2 cellular contexts compared by ENCODE assay signal in genomic region chr17:34242553-34242952, GRCh38.
TF ChIP-seq lines count a peak whose summit lies in the region.

No MANE protein-coding gene starts in this region.

TF ChIP-seq in liver, 16 proteins besides CTCF, POLR2A, EP300 and RAD21:
- TF ChIP-seq EGR1 (IDR thresholded peaks at IDR 0.05; ENCODE audit: low read depth in 2 of 2) (no peak), YY1 (IDR thresholded peaks at IDR 0.05) (no peak), HNF4G (IDR thresholded peaks at IDR 0.05) (no peak), ZBTB33 (IDR thresholded peaks at IDR 0.05) (no peak), SP1 (IDR thresholded peaks at IDR 0.05) (no peak), MAX (IDR thresholded peaks at IDR 0.05) (no peak), GABPA (IDR thresholded peaks at IDR 0.05 in 1 of 2, conservative IDR thresholded peaks at IDR 0.05 in 1 of 2) (no peak), FOXA2 (IDR thresholded peaks at IDR 0.05) (no peak), JUND (IDR thresholded peaks at IDR 0.05) (no peak), TAF1 (conservative IDR thresholded peaks at IDR 0.05) (no peak), HNF4A (conservative IDR thresholded peaks at IDR 0.05) (no peak), FOXA1 (IDR thresholded peaks at IDR 0.05) (no peak)
- TF ChIP-seq, protein P1, sequence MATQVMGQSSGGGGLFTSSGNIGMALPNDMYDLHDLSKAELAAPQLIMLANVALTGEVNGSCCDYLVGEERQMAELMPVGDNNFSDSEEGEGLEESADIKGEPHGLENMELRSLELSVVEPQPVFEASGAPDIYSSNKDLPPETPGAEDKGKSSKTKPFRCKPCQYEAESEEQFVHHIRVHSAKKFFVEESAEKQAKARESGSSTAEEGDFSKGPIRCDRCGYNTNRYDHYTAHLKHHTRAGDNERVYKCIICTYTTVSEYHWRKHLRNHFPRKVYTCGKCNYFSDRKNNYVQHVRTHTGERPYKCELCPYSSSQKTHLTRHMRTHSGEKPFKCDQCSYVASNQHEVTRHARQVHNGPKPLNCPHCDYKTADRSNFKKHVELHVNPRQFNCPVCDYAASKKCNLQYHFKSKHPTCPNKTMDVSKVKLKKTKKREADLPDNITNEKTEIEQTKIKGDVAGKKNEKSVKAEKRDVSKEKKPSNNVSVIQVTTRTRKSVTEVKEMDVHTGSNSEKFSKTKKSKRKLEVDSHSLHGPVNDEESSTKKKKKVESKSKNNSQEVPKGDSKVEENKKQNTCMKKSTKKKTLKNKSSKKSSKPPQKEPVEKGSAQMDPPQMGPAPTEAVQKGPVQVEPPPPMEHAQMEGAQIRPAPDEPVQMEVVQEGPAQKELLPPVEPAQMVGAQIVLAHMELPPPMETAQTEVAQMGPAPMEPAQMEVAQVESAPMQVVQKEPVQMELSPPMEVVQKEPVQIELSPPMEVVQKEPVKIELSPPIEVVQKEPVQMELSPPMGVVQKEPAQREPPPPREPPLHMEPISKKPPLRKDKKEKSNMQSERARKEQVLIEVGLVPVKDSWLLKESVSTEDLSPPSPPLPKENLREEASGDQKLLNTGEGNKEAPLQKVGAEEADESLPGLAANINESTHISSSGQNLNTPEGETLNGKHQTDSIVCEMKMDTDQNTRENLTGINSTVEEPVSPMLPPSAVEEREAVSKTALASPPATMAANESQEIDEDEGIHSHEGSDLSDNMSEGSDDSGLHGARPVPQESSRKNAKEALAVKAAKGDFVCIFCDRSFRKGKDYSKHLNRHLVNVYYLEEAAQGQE (IDR thresholded peaks at IDR 0.05): no peak

TF ChIP-seq in HepG2, 621 proteins besides CTCF, POLR2A, EP300 and RAD21:
- TF ChIP-seq ZNF512B (CRISPR knock-in tag; IDR thresholded peaks at IDR 0.05; ENCODE audit: borderline replicate concordance): no peak
- no peak for TF ChIP-seq ZNF749 (CRISPR knock-in tag; IDR thresholded peaks at IDR 0.05; ENCODE audit: borderline replicate concordance)
- no peak for TF ChIP-seq HOXA3 (CRISPR knock-in tag; IDR thresholded peaks at IDR 0.05)
- TF ChIP-seq SRSF4 (IDR thresholded peaks at IDR 0.05; ENCODE audit: low read depth, low read length, poor library complexity, severe bottlenecking): no peak
- no peak for TF ChIP-seq JUN (CRISPR knock-in tag; IDR thresholded peaks at IDR 0.05)
- no peak for TF ChIP-seq ZNF569 (CRISPR knock-in tag; IDR thresholded peaks at IDR 0.05; ENCODE audit: borderline replicate concordance)
- no peak for TF ChIP-seq ATAD3A (CRISPR knock-in tag; IDR thresholded peaks at IDR 0.05)
TF ChIP-seq in HepG2: peak in this region for 0.
